ENCODE assay signal across 9 cellular contexts in genomic region chr3:129651316-129652202, GRCh38. TPM values are rescaled to one million over a fixed set of nuclear protein-coding genes. Genes with fewer than 3 reads are reported as not detected.
DNase-seq lines count a peak whose midpoint lies in the region; ATAC-seq and TF ChIP-seq lines count a peak whose summit lies in the region.
"Had no signal": no experiment of that assay in that cellular context is flagged by ENCODE, and none has a peak within 500 bp of the region (broad histone marks: within the 10 kb centered on the region; RNA-seq: fewer than 3 reads in every experiment).

No MANE protein-coding gene starts in this region.

- peaks cover 6% of the 10 kb centered on the region for H3K27me3 Mint-ChIP-seq in endothelial cell (ENCODE audit: unreplicated experiment)
- peaks cover 0 to 4% (median 0%) of the 10 kb centered on the region in 5 donors for H3K27me3 Mint-ChIP-seq in naive thymus-derived CD4-positive, alpha-beta T cell

- peak overlapping the region; percentile 14 for H3K27ac ChIP-seq in osteoblast (ENCODE audit: low read depth, low read length)
- H3K27ac ChIP-seq in naive thymus-derived CD4-positive, alpha-beta T cell (ENCODE audit: low read depth, low read length), result no peak overlapping the region

- peaks cover 6% of the 10 kb centered on the region for H3K79me2 ChIP-seq in osteoblast (ENCODE audit: insufficient read depth, low read length)

- peak overlapping the region; percentile 42 for H3K4me3 Mint-ChIP-seq in endothelial cell (ENCODE audit: unreplicated experiment)
- no peak overlapping the region for H3K4me3 Mint-ChIP-seq in naive thymus-derived CD4-positive, alpha-beta T cell

- peaks cover 8% of the 10 kb centered on the region for H3K36me3 Mint-ChIP-seq in endothelial cell (ENCODE audit: low read depth, unreplicated experiment)
- H3K36me3 Mint-ChIP-seq in naive thymus-derived CD4-positive, alpha-beta T cell, result peaks cover 2 to 44% (median 10%) of the 10 kb centered on the region in 5 donors

- H3K27me3 ChIP-seq in osteoblast (ENCODE audit: insufficient read depth, low read length), result no peaks in the 10 kb centered on the region
- H3K27me3 ChIP-seq in naive thymus-derived CD4-positive, alpha-beta T cell (ENCODE audit: control insufficient read depth in 2 of 2, insufficient read depth in 2 of 2, low read length in 2 of 2), result no peaks in the 10 kb centered on the region

- H3K27ac Mint-ChIP-seq in endothelial cell (ENCODE audit: unreplicated experiment), result no peak overlapping the region
- no peak overlapping the region for H3K27ac Mint-ChIP-seq in naive thymus-derived CD4-positive, alpha-beta T cell

- no peak overlapping the region for H3K4me3 ChIP-seq in osteoblast (ENCODE audit: insufficient read depth, low read length)
- H3K4me3 ChIP-seq in naive thymus-derived CD4-positive, alpha-beta T cell (ENCODE audit: low read length), result no peak overlapping the region

- H3K4me1 Mint-ChIP-seq in endothelial cell (ENCODE audit: unreplicated experiment), result peaks cover 37% of the 10 kb centered on the region
- H3K4me1 Mint-ChIP-seq in naive thymus-derived CD4-positive, alpha-beta T cell, result peaks cover 0 to 4% (median 0%) of the 10 kb centered on the region in 7 donors

- H3K4me1 ChIP-seq in osteoblast (ENCODE audit: insufficient read depth, low read length), result peaks cover 37% of the 10 kb centered on the region
- H3K4me1 ChIP-seq in naive thymus-derived CD4-positive, alpha-beta T cell (ENCODE audit: control insufficient read depth in 2 of 2, insufficient read depth in 2 of 2, low read length in 2 of 2), result no peaks in the 10 kb centered on the region

- intact Hi-C loops in naive thymus-derived CD4-positive, alpha-beta T cell (cut with micrococcal nuclease), result no loop called here

- no peak overlapping the region for H2AFZ ChIP-seq in osteoblast (ENCODE audit: low read length)

- CTCF ChIA-PET in naive thymus-derived CD4-positive, alpha-beta T cell (lab: Charles Lee), result no interaction called here

- peak overlapping the region; percentile 6 for H3K4me2 ChIP-seq in osteoblast (ENCODE audit: insufficient read depth, low read length)

- DNase-seq in EL, result peak; percentile 95
- peak; percentile 35 for DNase-seq in NCI-H69 (lab: John Stamatoyannopoulos, UW)
- DNase-seq in endothelial cell (ENCODE audit: low spot score), result no peak
- no peak for DNase-seq in osteoblast (ENCODE audit: insufficient read length, low spot score, missing footprints)
- no peak for DNase-seq in naive thymus-derived CD4-positive, alpha-beta T cell
- DNase-seq in DMS53 treated with DMSO at 0.1 percent for 48 hours (lab: John Stamatoyannopoulos, UW; ENCODE audit: unreplicated experiment), result no peak
- DNase-seq: activated effector memory CD4-positive, alpha-beta T cell treated with Interleukin-2 at 50 U/mL for 16 hours had no signal

- H3K36me3 ChIP-seq in osteoblast (ENCODE audit: insufficient read depth, low read length), result no peaks in the 10 kb centered on the region
- peaks cover 0 to 17% (median 0%) of the 10 kb centered on the region in 3 experiments for H3K36me3 ChIP-seq in naive thymus-derived CD4-positive, alpha-beta T cell (ENCODE audit: control insufficient read depth in 2 of 3, insufficient read depth in 3 of 3, low read length in 3 of 3)

- H3K9me3 ChIP-seq in osteoblast (ENCODE audit: low read depth, low read length), result no peaks in the 10 kb centered on the region
- no peaks in the 10 kb centered on the region for H3K9me3 ChIP-seq in naive thymus-derived CD4-positive, alpha-beta T cell (ENCODE audit: control insufficient read depth in 2 of 3, low read length in 3 of 3)

- no peaks in the 10 kb centered on the region for H3K9me3 Mint-ChIP-seq in endothelial cell (ENCODE audit: unreplicated experiment)
- no peaks in the 10 kb centered on the region for H3K9me3 Mint-ChIP-seq in naive thymus-derived CD4-positive, alpha-beta T cell

- POLR2A ChIA-PET in naive thymus-derived CD4-positive, alpha-beta T cell (lab: Charles Lee), result no interaction called here

- H4K20me1 ChIP-seq in osteoblast (ENCODE audit: insufficient read depth, low read length), result no peaks in the 10 kb centered on the region

- TF ChIP-seq CTCF in endothelial cell (IDR thresholded peaks at IDR 0.05; ENCODE audit: unreplicated experiment) (no peak), osteoblast (IDR thresholded peaks at IDR 0.05; ENCODE audit: extremely low read depth, low read depth, low read length) (no peak)

- ATAC-seq in naive thymus-derived CD4-positive, alpha-beta T cell, result no peak
- ATAC-seq in HG02885 (IDR thresholded peaks at IDR 0.05; ENCODE audit: poor library complexity, unreplicated experiment) (no peak), HG03097 (IDR thresholded peaks at IDR 0.05; ENCODE audit: low FRiP score, unreplicated experiment) (no peak)

RNA-seq across cellular contexts. Expression of gene PLXND1, which starts 45.1 kb away (rescaled TPM):
- total RNA-seq in endothelial cell (ENCODE audit: unreplicated experiment), result 1,753 TPM
- 126 and 134 TPM in 2 replicates for total RNA-seq in osteoblast
- total RNA-seq in naive thymus-derived CD4-positive, alpha-beta T cell, result 10 to 100 TPM in 2 of 5 experiments, 1 to 10 TPM in 3; 1.9 to 82.5 (median 7.5) TPM
- polyA plus RNA-seq in naive thymus-derived CD4-positive, alpha-beta T cell, result under 1 TPM in 1 of 2 donors, not detected in 1; 0.38 TPM

Comparison
In these comparisons a context has a peak if more than half of its experiments do, and no peak if none do; other contexts are left out.
1. DNase-seq: peak in EL (single experiment) and NCI-H69 (single experiment); none in endothelial cell (single experiment), osteoblast (single experiment), naive thymus-derived CD4-positive, alpha-beta T cell (0 of 9) and DMS53 treated with DMSO at 0.1 percent for 48 hours (single experiment).
2. RNA of gene PLXND1, which starts 45.1 kb away (total RNA-seq): 1,753 TPM in endothelial cell (single experiment); 126 to 134 TPM in osteoblast and 1.9 to 82.5 TPM in naive thymus-derived CD4-positive, alpha-beta T cell; every median in the first group is over 10 times any median in the second.